In the genomic region with DNA sequence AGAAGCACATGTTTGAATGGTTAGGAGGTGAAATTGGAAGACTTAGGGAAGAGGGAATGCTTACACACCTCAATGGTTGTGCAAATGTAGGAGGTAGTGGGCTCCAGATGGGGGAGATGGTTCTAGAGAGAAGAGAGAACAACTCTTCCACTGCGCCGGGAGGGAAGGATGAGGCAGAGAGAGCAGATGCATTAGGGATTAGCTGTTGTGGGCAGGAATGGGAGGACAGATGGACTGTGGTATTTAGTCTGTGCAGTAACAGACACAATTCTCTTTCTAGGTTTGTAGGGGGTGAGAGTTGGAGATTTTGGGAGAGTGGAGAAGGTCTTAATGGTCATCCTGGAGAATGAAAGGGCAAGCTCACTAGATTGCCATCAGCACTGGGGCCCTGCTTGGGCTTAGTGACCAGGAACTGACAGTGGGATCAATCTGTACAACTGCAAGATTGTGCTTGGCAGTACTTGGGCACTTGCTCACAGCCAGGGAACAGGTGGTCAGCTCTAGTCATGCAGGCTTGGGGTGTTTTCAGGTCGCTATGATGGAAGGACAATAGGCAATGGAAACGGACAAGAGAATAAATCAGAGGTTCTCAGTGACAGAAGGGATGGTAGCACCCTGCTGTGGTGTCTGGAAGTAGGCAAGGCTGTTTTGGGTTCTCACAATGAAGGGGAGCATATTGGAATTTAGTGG, we compare ENCODE assay signal across 30 cellular contexts.
"Had no signal": no experiment of that assay in that cellular context is flagged by ENCODE, and none has a peak within 500 bp of the region (broad histone marks: within the 10 kb centered on the region; RNA-seq: fewer than 3 reads in every experiment).

No MANE protein-coding gene starts in this region.

- DNase-seq: activated CD4-positive, alpha-beta T cell treated with anti-CD3 and anti-CD28 coated beads for 48 hours; activated CD4-positive, alpha-beta T cell treated with anti-CD3 and anti-CD28 coated beads, Interleukin-2, amount 50 U/mL, for 48 hours; activated CD8-positive, alpha-beta memory T cell treated with anti-CD3 and anti-CD28 coated beads, Interleukin-2, amount 50 U/mL, for 4 hours; activated effector memory CD4-positive, alpha-beta T cell treated with anti-CD3 and anti-CD28 coated beads, Interleukin-2, amount 50 U/mL, for 16 hours; activated naive CD4-positive, alpha-beta T cell treated with anti-CD3 and anti-CD28 coated beads for 36 hours; activated naive CD8-positive, alpha-beta T cell treated with anti-CD3 and anti-CD28 coated beads, Interleukin-2, amount 10 ng/mL, durations not matched to agents 7 days and 5 days; activated T-cell treated with anti-CD3 and anti-CD28 coated beads, Interleukin-2, amount 50 U/mL, for 1 hour; dermis blood vessel endothelial cell; effector CD4-positive, alpha-beta T cell; foreskin keratinocyte; heart right ventricle; kidney glomerular epithelial cell; left lung; lower lobe of right lung; mesenchymal stem cell; natural killer cell; occipital lobe; stimulated activated CD4-positive, alpha-beta T cell treated with anti-CD3 and anti-CD28 coated beads, Interleukin-2, amount 100 ng/mL, for 48 hours; stimulated activated naive CD4-positive, alpha-beta T cell treated with Interleukin-2 at 50 U/mL for 16 hours; T-helper 9 cell; transverse colon had no signal

- H3K4me3 Mint-ChIP-seq: activated naive CD4-positive, alpha-beta T cell treated with anti-CD3 and anti-CD28 coated beads for 36 hours; activated naive CD8-positive, alpha-beta T cell treated with anti-CD3 and anti-CD28 coated beads, Interleukin-2, amount 10 ng/mL, durations not matched to agents 7 days and 5 days; activated T-helper 1 cell treated with anti-CD3 and anti-CD28 coated beads, Interleukin-12 subunit alpha, Interleukin-12 subunit beta, Interleukin-2, Interleukin-4 antibody, amounts not matched to agents 30 ng/mL and 10 ng/mL and 1 ng/mL, durations not matched to agents 14 hours and 24 hours and 36 hours; brain; natural killer cell; neural progenitor cell had no signal

- H3K27ac ChIP-seq: ascending aorta, esophagus muscularis mucosa, foreskin keratinocyte, heart right ventricle, left lung, lower lobe of right lung, neural progenitor cell, parathyroid adenoma, transverse colon, VCaP had no signal

- H3K27ac Mint-ChIP-seq: activated naive CD4-positive, alpha-beta T cell treated with anti-CD3 and anti-CD28 coated beads for 36 hours; activated naive CD8-positive, alpha-beta T cell treated with anti-CD3 and anti-CD28 coated beads, Interleukin-2, amount 10 ng/mL, durations not matched to agents 7 days and 5 days; activated T-helper 1 cell treated with anti-CD3 and anti-CD28 coated beads, Interleukin-12 subunit alpha, Interleukin-12 subunit beta, Interleukin-2, Interleukin-4 antibody, amounts not matched to agents 30 ng/mL and 10 ng/mL and 1 ng/mL, durations not matched to agents 14 hours and 24 hours and 36 hours; brain; natural killer cell; neural progenitor cell had no signal

- H3K4me1 Mint-ChIP-seq: activated naive CD8-positive, alpha-beta T cell treated with anti-CD3 and anti-CD28 coated beads, Interleukin-2, amount 10 ng/mL, durations not matched to agents 7 days and 5 days; natural killer cell had no signal

- H3K36me3 Mint-ChIP-seq: activated naive CD8-positive, alpha-beta T cell treated with anti-CD3 and anti-CD28 coated beads, Interleukin-2, amount 10 ng/mL, durations not matched to agents 7 days and 5 days; brain; natural killer cell; neural progenitor cell had no signal

- H3K9me3 Mint-ChIP-seq: activated naive CD4-positive, alpha-beta T cell treated with anti-CD3 and anti-CD28 coated beads for 36 hours; activated naive CD8-positive, alpha-beta T cell treated with anti-CD3 and anti-CD28 coated beads, Interleukin-2, amount 10 ng/mL, durations not matched to agents 7 days and 5 days; activated T-helper 1 cell treated with anti-CD3 and anti-CD28 coated beads, Interleukin-12 subunit alpha, Interleukin-12 subunit beta, Interleukin-2, Interleukin-4 antibody, amounts not matched to agents 30 ng/mL and 10 ng/mL and 1 ng/mL, durations not matched to agents 14 hours and 24 hours and 36 hours; natural killer cell; neural progenitor cell had no signal

- ATAC-seq: activated CD4-positive, CD25-positive, alpha-beta regulatory T cell treated with anti-CD3 and anti-CD28 coated beads, Interleukin-2, amount 50 U/mL, for 24 hours; foreskin keratinocyte; heart right ventricle; left lung; lower lobe of right lung; natural killer cell; right cardiac atrium had no signal
